In the genomic region with DNA sequence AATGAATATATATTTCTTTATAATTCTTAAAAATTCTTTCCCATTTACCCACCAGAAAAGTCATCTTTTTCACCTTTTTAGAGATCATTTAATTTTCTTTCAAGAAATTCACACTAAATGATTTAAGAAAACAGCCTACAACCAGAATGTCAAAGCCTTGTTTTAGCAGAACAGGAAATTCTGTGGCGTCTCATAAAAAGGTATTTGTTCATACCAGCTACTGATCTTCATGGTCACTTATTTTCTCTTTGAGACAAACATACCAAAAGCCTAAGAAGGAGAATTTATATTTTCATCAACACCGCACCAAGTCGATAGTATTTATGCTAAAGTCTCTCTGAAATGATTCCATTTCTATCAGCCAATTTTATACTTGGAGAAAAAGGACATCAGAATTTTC, we compare ENCODE assay signal across 11 cellular contexts.
A peak's percentile ranks its signal among the peaks of the same experiment; 100 is the strongest.
DNase-seq lines count a peak whose midpoint lies in the region; ATAC-seq and TF ChIP-seq lines count a peak whose summit lies in the region.
"Had no signal": no experiment of that assay in that cellular context is flagged by ENCODE, and none has a peak within 500 bp of the region (broad histone marks: within the 10 kb centered on the region; RNA-seq: fewer than 3 reads in every experiment).

No MANE protein-coding gene starts in this region.

- no peak overlapping the region for H4K8ac ChIP-seq in IMR-90 (ENCODE audit: low read depth in 2 of 2, low read length in 2 of 2)

- BruUV-seq in IMR-90 (replicated peaks; lab: Mats Ljungman, UMichigan) = no TSS peak

- no peak overlapping the region for H2BK120ac ChIP-seq in IMR-90 (ENCODE audit: low read depth, low read length)

- H3K27ac ChIP-seq in AG04450 (ENCODE audit: low read depth, low read length) (peak overlapping the region; percentile 42), IMR-90 (ENCODE audit: insufficient read depth, low read length) (peak overlapping the region; percentile 64; the same call in 1 of the 2 replicates), ascending aorta (peak overlapping the region; percentile 54 to 63)

- peak overlapping the region; percentile 21 for H2BK5ac ChIP-seq in IMR-90 (ENCODE audit: low read depth, low read length, poor library complexity, severe bottlenecking)

- no peak for TF ChIP-seq POLR2A in IMR-90 (IDR thresholded peaks at IDR 0.05; ENCODE audit: low read depth, low read length)

- no peak overlapping the region for H3K4ac ChIP-seq in IMR-90 (ENCODE audit: low read depth, low read length)

- H4K5ac ChIP-seq in IMR-90 (ENCODE audit: low read depth, low read length) = no peak overlapping the region

- H4K91ac ChIP-seq in IMR-90 (ENCODE audit: insufficient read depth, low read depth, low read length) = no peak overlapping the region

- H3K4me1 ChIP-seq in IMR-90 (ENCODE audit: control insufficient read depth, insufficient read depth, low read length) (peaks cover 21% of the 10 kb centered on the region), ascending aorta (peaks cover 0 to 17% of the 10 kb centered on the region in 2 donors)

- no peak for TF ChIP-seq RAD21 in IMR-90 (IDR thresholded peaks at IDR 0.05; ENCODE audit: low read length)

- no peaks in the 10 kb centered on the region for H3K9me3 Mint-ChIP-seq in natural killer cell treated with Interleukin-12 subunit alpha and Interleukin-12 subunit beta and Interleukin-15 and Interleukin-18, amount 100 ng/mL, for 72 hours

- H3K4me2 ChIP-seq in IMR-90 (ENCODE audit: low read depth, low read length) = no peak overlapping the region

- no peak overlapping the region; the same call in 1 of the 2 replicates for H3K14ac ChIP-seq in IMR-90 (replicated peaks; ENCODE audit: low read depth, low read length)

- H3K9me3 ChIP-seq in AG04450 (ENCODE audit: control insufficient read depth, insufficient read depth, low read length) (no peaks in the 10 kb centered on the region), IMR-90 (ENCODE audit: control insufficient read depth, insufficient read depth, low read length) (no peaks in the 10 kb centered on the region), ascending aorta (no peaks in the 10 kb centered on the region)

- dilution Hi-C loops in IMR-90 (cut with HindIII; ENCODE audit: low sequenced_read_pairs, unreplicated experiment) = no loop called here

- peaks cover 29% of the 10 kb centered on the region for H4K20me1 ChIP-seq in IMR-90 (ENCODE audit: insufficient read depth, low read length)

- no peak overlapping the region for H3K9ac ChIP-seq in IMR-90 (ENCODE audit: low read depth, low read length)

- TF ChIP-seq CTCF in AG04450 (IDR thresholded peaks at IDR 0.05; ENCODE audit: low read depth, low read length) (no peak), IMR-90 (conservative IDR thresholded peaks at IDR 0.05; ENCODE audit: low read depth, low read length) (no peak), ascending aorta (IDR thresholded peaks at IDR 0.05) (no peak)

- peaks cover 44% of the 10 kb centered on the region for H3K36me3 ChIP-seq in IMR-90 (ENCODE audit: control insufficient read depth, insufficient read depth, low read length)
- peaks cover 50 to 72% of the 10 kb centered on the region in 2 donors for H3K36me3 ChIP-seq in ascending aorta

- H3K56ac ChIP-seq in IMR-90 (ENCODE audit: extremely low read depth, insufficient read depth, low read length) = no peak overlapping the region

- POLR2A ChIA-PET in AG04450 (lab: Yijun Ruan, JAX) (no interaction called here), IMR-90 (lab: Charles Lee; ENCODE audit: unreplicated experiment) (no interaction called here)

- no peak for ATAC-seq in IMR-90 (ENCODE audit: low read depth)
- no peak for ATAC-seq in natural killer cell treated with Interleukin-12 subunit alpha and Interleukin-12 subunit beta and Interleukin-15 and Interleukin-18, amount 100 ng/mL, for 72 hours

- H3K4me3 ChIP-seq in AG04450 (ENCODE audit: low read depth, low read length) (no peak overlapping the region), IMR-90 (ENCODE audit: insufficient read depth, low read depth, low read length) (no peak overlapping the region), ascending aorta (no peak overlapping the region)

- no peak overlapping the region for H3K23ac ChIP-seq in IMR-90 (ENCODE audit: low read depth, low read length)

- intact Hi-C loops in IMR-90 (cut with micrococcal nuclease) = no loop called here
- intact Hi-C loops in ascending aorta (cut with DNase I) = no loop called here

- H3K27ac Mint-ChIP-seq in natural killer cell treated with Interleukin-12 subunit alpha and Interleukin-12 subunit beta and Interleukin-15 and Interleukin-18, amount 100 ng/mL, for 72 hours = peak overlapping the region; percentile 95 to 96

- no peak overlapping the region for H2AFZ ChIP-seq in IMR-90 (replicated peaks; ENCODE audit: low read length, poor library complexity)

- peak overlapping the region; percentile 88 for H3K4me3 Mint-ChIP-seq in natural killer cell treated with Interleukin-12 subunit alpha and Interleukin-12 subunit beta and Interleukin-15 and Interleukin-18, amount 100 ng/mL, for 72 hours

- H2BK15ac ChIP-seq in IMR-90 (ENCODE audit: low read depth, low read length) = no peak overlapping the region

- peaks cover 92% of the 10 kb centered on the region for H3K36me3 Mint-ChIP-seq in natural killer cell treated with Interleukin-12 subunit alpha and Interleukin-12 subunit beta and Interleukin-15 and Interleukin-18, amount 100 ng/mL, for 72 hours

- in situ Hi-C loops in IMR-90 (cut with MboI; ENCODE audit: low sequenced_read_pairs) = no loop called here

- H3K9me1 ChIP-seq in IMR-90 (ENCODE audit: insufficient read depth, low read length) = peaks cover 27% of the 10 kb centered on the region

- DNase-seq in AG04450 (ENCODE audit: low read depth, low spot score) (no peak), IMR-90 (no peak), ascending aorta (ENCODE audit: low spot score in 2 of 2) (no peak), SW480 (ENCODE audit: low spot score) (no peak), LoVo (ENCODE audit: low spot score) (no peak), DMS79 (lab: John Stamatoyannopoulos, UW) (no peak), islet precursor cell (no peak)
- no peak for DNase-seq in natural killer cell treated with Interleukin-12 subunit alpha and Interleukin-12 subunit beta and Interleukin-15 and Interleukin-18, amount 100 ng/mL, for 72 hours (ENCODE audit: low spot score)
- DNase-seq: Kasumi-1, midbrain, NCI-H774 had no signal

- H2AK5ac ChIP-seq in IMR-90 (ENCODE audit: low read depth, low read length) = no peak overlapping the region

- H3K79me1 ChIP-seq in IMR-90 (ENCODE audit: low read depth in 1 of 2, low read length in 2 of 2) = peaks cover 63 to 92% of the 10 kb centered on the region in 2 experiments

- no CpG with 5 or more reads among the region's 3 CpGs for WGBS in IMR-90 (ENCODE audit: extremely low coverage in 2 of 2, insufficient read length in 1 of 2), 2 experiments

- peak overlapping the region; percentile 76; the same call in 1 of the 2 replicates for H3K18ac ChIP-seq in IMR-90 (ENCODE audit: low read depth, low read length)

- CTCF ChIA-PET in AG04450 (lab: Charles Lee) (interaction anchor here (0.5 to 1.4 kb wide), 2 partner anchors 148 to 150 kb away, joined by 4 to 6 read pairs; no protein-coding TSS in a partner anchor), IMR-90 (lab: Yijun Ruan, JAX) (interaction anchor here (1.0 kb wide), 2 partner anchors 35 to 191 kb away, joined by 3 read pairs; no protein-coding TSS in a partner anchor)

- H3K27me3 Mint-ChIP-seq in natural killer cell treated with Interleukin-12 subunit alpha and Interleukin-12 subunit beta and Interleukin-15 and Interleukin-18, amount 100 ng/mL, for 72 hours = no peaks in the 10 kb centered on the region

- peaks cover 96 to 100% of the 10 kb centered on the region in 2 donors for H3K4me1 Mint-ChIP-seq in natural killer cell treated with Interleukin-12 subunit alpha and Interleukin-12 subunit beta and Interleukin-15 and Interleukin-18, amount 100 ng/mL, for 72 hours (ENCODE audit: low read depth in 2 of 2)

- no peak overlapping the region for H2AK9ac ChIP-seq in IMR-90 (replicated peaks; ENCODE audit: low read depth, low read length, poor library complexity)

- H3K27me3 ChIP-seq in AG04450 (ENCODE audit: control insufficient read depth, insufficient read depth, low read length) (no peaks in the 10 kb centered on the region), IMR-90 (ENCODE audit: control insufficient read depth, insufficient read depth, low read length) (no peaks in the 10 kb centered on the region), ascending aorta (no peaks in the 10 kb centered on the region)

- H2BK20ac ChIP-seq in IMR-90 (ENCODE audit: low read depth, low read length) = no peak overlapping the region

TF ChIP-seq in IMR-90, 13 proteins besides CTCF, POLR2A, EP300 and RAD21:
- no peak for TF ChIP-seq RFX5 (IDR thresholded peaks at IDR 0.05; ENCODE audit: low read depth, low read length)
- TF ChIP-seq USF2 (IDR thresholded peaks at IDR 0.05; ENCODE audit: low read depth, low read length) = no peak
- no peak for TF ChIP-seq SMC3 (IDR thresholded peaks at IDR 0.05; ENCODE audit: low read depth, low read length)
- no peak for TF ChIP-seq NFE2L2 (IDR thresholded peaks at IDR 0.05; ENCODE audit: low read depth, low read length)
- TF ChIP-seq BHLHE40 (IDR thresholded peaks at IDR 0.05; ENCODE audit: low read depth, low read length) = no peak
- no peak for TF ChIP-seq MAFK (IDR thresholded peaks at IDR 0.05; ENCODE audit: low read depth, low read length)
- TF ChIP-seq CHD1 (IDR thresholded peaks at IDR 0.05; ENCODE audit: low read depth, low read length) = no peak
- no peak for TF ChIP-seq CEBPB (IDR thresholded peaks at IDR 0.05; ENCODE audit: low read depth, low read length)
- no peak for TF ChIP-seq RCOR1 (IDR thresholded peaks at IDR 0.05; ENCODE audit: insufficient replicate concordance, low read length)
